In the genomic region with DNA sequence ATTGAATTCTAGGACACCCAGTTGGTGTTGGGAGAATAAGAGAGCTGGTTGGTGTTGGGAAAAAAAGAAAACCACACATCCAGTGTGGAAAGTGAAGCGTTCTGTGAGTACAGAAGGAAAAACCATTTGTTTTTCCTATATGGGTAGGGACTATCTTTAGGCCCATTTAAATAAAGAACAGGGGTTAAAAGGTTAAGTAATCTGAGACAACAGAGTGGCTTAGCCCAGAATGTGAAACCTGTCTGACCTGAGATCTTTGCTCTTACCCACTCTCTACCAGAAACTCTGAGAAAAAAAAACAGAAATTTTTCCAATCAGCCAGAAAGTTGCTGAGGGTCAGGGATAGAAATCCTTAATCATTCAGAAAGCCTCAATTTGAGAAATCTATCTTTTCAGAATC, we compare ENCODE assay signal across 20 cellular contexts. TPM values are rescaled to one million over a fixed set of nuclear protein-coding genes. Genes with fewer than 3 reads are reported as not detected.
A peak's percentile ranks its signal among the peaks of the same experiment; 100 is the strongest.
DNase-seq lines count a peak whose midpoint lies in the region; ATAC-seq, FAIRE-seq and TF ChIP-seq lines count a peak whose summit lies in the region.
"Had no signal": no experiment of that assay in that cellular context is flagged by ENCODE, and none has a peak within 500 bp of the region (broad histone marks: within the 10 kb centered on the region; RNA-seq: fewer than 3 reads in every experiment).

No MANE protein-coding gene starts in this region.

- H3K79me2 ChIP-seq in MM.1S (ENCODE audit: low read length) (no peaks in the 10 kb centered on the region), K562 (ENCODE audit: control insufficient read depth, insufficient read depth, low read length) (no peaks in the 10 kb centered on the region)

- TF ChIP-seq EP300 in K562 (IDR thresholded peaks at IDR 0.05; ENCODE audit: low read length): 0 out of 2 replicates have a peak, but pooled peaks have one; percentile 7

- H3K27me3 Mint-ChIP-seq in nephron (ENCODE audit: low read depth) (no peaks in the 10 kb centered on the region), type B pancreatic cell (no peaks in the 10 kb centered on the region)
- peaks cover 22% of the 10 kb centered on the region for H3K27me3 Mint-ChIP-seq in activated CD8-positive, alpha-beta T cell treated with anti-CD3 and anti-CD28 coated beads for 36 hours

- BruUV-seq in K562 (replicated peaks; lab: Mats Ljungman, UMichigan): no TSS peak

- no peaks in the 10 kb centered on the region for H3K9me2 ChIP-seq in MM.1S (replicated peaks; ENCODE audit: insufficient read depth, low read length)

- peak; percentile 53 for ATAC-seq in K562
- ATAC-seq in activated CD8-positive, alpha-beta T cell treated with anti-CD3 and anti-CD28 coated beads for 36 hours: no peak
- ATAC-seq: GM12878 had no signal

- H3K4me2 ChIP-seq in MM.1S (ENCODE audit: low read depth, low read length) (no peak overlapping the region), K562 (ENCODE audit: insufficient read depth, low read length) (no peak overlapping the region)

- DNase-seq in MM.1S (peak; percentile 16), K562 (ENCODE audit: extremely low read depth in 1 of 4, low spot score in 3 of 4) (peak in 2 of 4 experiments; percentile 44 to 51), type B pancreatic cell (ENCODE audit: extremely low spot score, unreplicated experiment) (no peak), T1000 (lab: John Stamatoyannopoulos, UW) (no peak), KG1 (lab: John Stamatoyannopoulos, UW) (no peak)
- DNase-seq in activated CD8-positive, alpha-beta T cell treated with anti-CD3 and anti-CD28 coated beads for 36 hours: no peak
- DNase-seq: BE2C; CD4-positive, alpha-beta memory T cell; DMS79; HCEC 1CT; HFFc6 had no signal

- intact Hi-C loops in K562 (cut with micrococcal nuclease): no loop called here
- intact Hi-C loops in activated CD8-positive, alpha-beta T cell treated with anti-CD3 and anti-CD28 coated beads for 36 hours (cut with micrococcal nuclease): no loop called here

- TF ChIP-seq POLR2A in K562 (conservative IDR thresholded peaks at IDR 0.05): no peak

- no peak overlapping the region for H3K27ac ChIP-seq in MM.1S (ENCODE audit: low read length)
- no peak overlapping the region; the same call in 2 of the 3 replicates for H3K27ac ChIP-seq in K562 (ENCODE audit: extremely low read depth, low read depth, low read length)
- H3K27ac ChIP-seq: C4-2B had no signal

- POLR2A ChIA-PET in K562 (lab: Yijun Ruan, JAX): interaction anchor here (2.0 kb wide), 1 partner anchor 8 kb away, joined by 5 read pairs; no protein-coding TSS in a partner anchor
- POLR2A ChIA-PET in activated CD8-positive, alpha-beta T cell treated with anti-CD3 and anti-CD28 coated beads for 36 hours (lab: Charles Lee): no interaction called here

- H3K4me3 ChIP-seq in MM.1S (ENCODE audit: low read length) (no peak overlapping the region), K562 (no peak overlapping the region)
- H3K4me3 ChIP-seq: GM12878 had no signal

- no peak for TF ChIP-seq CTCF in MM.1S (IDR thresholded peaks at IDR 0.05; ENCODE audit: low read length)
- no peak for TF ChIP-seq CTCF in K562 (IDR thresholded peaks at IDR 0.05 in 2 of 3, conservative IDR thresholded peaks at IDR 0.05 in 1 of 3; ENCODE audit: insufficient read depth in 2 of 3, low read depth in 1 of 3, low read length in 3 of 3)
- TF ChIP-seq CTCF in nephron (IDR thresholded peaks at IDR 0.05; ENCODE audit: unreplicated experiment in 3 of 3): no peak
- TF ChIP-seq CTCF in type B pancreatic cell (conservative IDR thresholded peaks at IDR 0.05): no peak
- TF ChIP-seq CTCF in activated CD8-positive, alpha-beta T cell treated with anti-CD3 and anti-CD28 coated beads for 36 hours (IDR thresholded peaks at IDR 0.05): no peak

- TF ChIP-seq RAD21 in K562 (CRISPR knock-in tag; conservative IDR thresholded peaks at IDR 0.05 in 1 of 2, IDR thresholded peaks at IDR 0.05 in 1 of 2): no peak

- H4K20me1 ChIP-seq in MM.1S (ENCODE audit: insufficient read depth, low read length): no peaks in the 10 kb centered on the region
- no peaks in the 10 kb centered on the region for H4K20me1 ChIP-seq in K562 (replicated peaks; ENCODE audit: control insufficient read depth, insufficient read depth, low read length)

- in situ Hi-C loops in K562 (cut with MboI): no loop called here

- no peaks in the 10 kb centered on the region for H3F3A ChIP-seq in MM.1S (ENCODE audit: insufficient read depth, low read length)

- H3K36me3 ChIP-seq in MM.1S (replicated peaks; ENCODE audit: insufficient read depth, low read length) (no peaks in the 10 kb centered on the region), K562 (ENCODE audit: control insufficient read depth, insufficient read depth, low read length) (no peaks in the 10 kb centered on the region)
- H3K36me3 ChIP-seq: BE2C had no signal

- H3K4me3 Mint-ChIP-seq in nephron (peak overlapping the region in 1 of 3 experiments; percentile 37), type B pancreatic cell (no peak overlapping the region)
- no peak overlapping the region for H3K4me3 Mint-ChIP-seq in activated CD8-positive, alpha-beta T cell treated with anti-CD3 and anti-CD28 coated beads for 36 hours
- H3K4me3 Mint-ChIP-seq: CD4-positive, alpha-beta memory T cell; HFFc6 had no signal

- peak overlapping the region in 2 of 3 experiments; percentile 40 to 48 for H3K27ac Mint-ChIP-seq in nephron
- peak overlapping the region; percentile 46 for H3K27ac Mint-ChIP-seq in type B pancreatic cell
- H3K27ac Mint-ChIP-seq in activated CD8-positive, alpha-beta T cell treated with anti-CD3 and anti-CD28 coated beads for 36 hours: no peak overlapping the region
- H3K27ac Mint-ChIP-seq: CD4-positive, alpha-beta memory T cell; HFFc6 had no signal

- no peak for FAIRE-seq in K562 (lab: Jason Lieb, UNC)
- FAIRE-seq: A204.1, GM12878, GM18507 had no signal

- H3K9me3 Mint-ChIP-seq in nephron: peaks cover 8% of the 10 kb centered on the region
- H3K9me3 Mint-ChIP-seq in type B pancreatic cell: peaks cover 1% of the 10 kb centered on the region
- no peaks in the 10 kb centered on the region for H3K9me3 Mint-ChIP-seq in activated CD8-positive, alpha-beta T cell treated with anti-CD3 and anti-CD28 coated beads for 36 hours
- H3K9me3 Mint-ChIP-seq: HFFc6 had no signal

- H3K4me1 Mint-ChIP-seq in nephron (peaks cover 42% of the 10 kb centered on the region), type B pancreatic cell (ENCODE audit: unreplicated experiment) (peaks cover 19% of the 10 kb centered on the region)
- no peaks in the 10 kb centered on the region for H3K4me1 Mint-ChIP-seq in activated CD8-positive, alpha-beta T cell treated with anti-CD3 and anti-CD28 coated beads for 36 hours (ENCODE audit: low read depth)
- H3K4me1 Mint-ChIP-seq: CD4-positive, alpha-beta memory T cell had no signal

- H3K36me3 Mint-ChIP-seq in nephron (ENCODE audit: low read depth): no peaks in the 10 kb centered on the region
- H3K36me3 Mint-ChIP-seq in type B pancreatic cell: peaks cover 3% of the 10 kb centered on the region
- no peaks in the 10 kb centered on the region for H3K36me3 Mint-ChIP-seq in activated CD8-positive, alpha-beta T cell treated with anti-CD3 and anti-CD28 coated beads for 36 hours (ENCODE audit: low read depth)
- H3K36me3 Mint-ChIP-seq: CD4-positive, alpha-beta memory T cell had no signal

- H3K4me1 ChIP-seq in MM.1S (ENCODE audit: low read length): no peaks in the 10 kb centered on the region
- H3K4me1 ChIP-seq in K562 (replicated peaks in 1 of 2; ENCODE audit: control insufficient read depth in 2 of 2, insufficient read depth in 2 of 2, low read length in 2 of 2): peaks cover 7 to 39% of the 10 kb centered on the region in 2 experiments; a peak in 3 of 5 replicates
- H3K4me1 ChIP-seq: BE2C had no signal

- H2AFZ ChIP-seq in MM.1S (ENCODE audit: low read length) (no peak overlapping the region), K562 (ENCODE audit: low read depth, low read length) (peak overlapping the region; percentile 3; the same call in 1 of the 2 replicates)

- WGBS in K562 (ENCODE audit: insufficient coverage, low coverage, missing lambda C conversion rate): 5% methylated on average over 1 of the region's 1 CpG

- H3K27me3 ChIP-seq in MM.1S (replicated peaks; ENCODE audit: insufficient read depth, low read length) (no peaks in the 10 kb centered on the region), K562 (ENCODE audit: control insufficient read depth in 2 of 2, insufficient read depth in 2 of 2, low read length in 2 of 2) (no peaks in the 10 kb centered on the region)
- H3K27me3 ChIP-seq: BE2C had no signal

- CTCF ChIA-PET in K562 (lab: Yijun Ruan, JAX; ENCODE audit: low intra/inter-chr PET ratio): no interaction called here
- CTCF ChIA-PET in activated CD8-positive, alpha-beta T cell treated with anti-CD3 and anti-CD28 coated beads for 36 hours (lab: Charles Lee): interaction anchor here (0.9 to 3.3 kb wide), 2 partner anchors 127 to 131 kb away, joined by 6 to 17 read pairs; no protein-coding TSS in a partner anchor

- H3K9ac ChIP-seq in MM.1S (ENCODE audit: low read length): no peak overlapping the region
- no peak overlapping the region for H3K9ac ChIP-seq in K562 (ENCODE audit: insufficient read depth in 1 of 2, low read depth in 2 of 2, low read length in 2 of 2)

- H3K9me3 ChIP-seq in MM.1S (replicated peaks; ENCODE audit: insufficient read depth, low read length) (no peaks in the 10 kb centered on the region), K562 (replicated peaks; ENCODE audit: control insufficient read depth, insufficient read depth, low read depth, low read length) (no peaks in the 10 kb centered on the region)
- H3K9me3 ChIP-seq: BE2C had no signal

- H3K9me1 ChIP-seq in K562 (ENCODE audit: control insufficient read depth, insufficient read depth, low read length): no peaks in the 10 kb centered on the region

RNA-seq across cellular contexts. Expression of a gene that starts 59.8 kb away (rescaled TPM):
- not detected in 2 replicates for total RNA-seq in K562 (2011; cell fraction: chromatin; rRNA removed; ENCODE audit: low replicate concordance)
- total RNA-seq in K562 (2011; cell fraction: nucleolus; rRNA removed): not detected in 2 replicates
- total RNA-seq in K562 (2011; cell fraction: nucleoplasm; rRNA removed): not detected in 2 replicates
- not detected in 2 replicates for total RNA-seq in K562 (2014; rRNA removed)
- total RNA-seq in K562 (2014; rRNA removed; fragmentation: Illumina TruSeq; extraction: Trizol): not detected in 2 replicates
- not detected in 2 replicates for total RNA-seq in K562 (2015; rRNA removed; fragmentation: Illumina TruSeq; extraction: Trizol)
- not detected in 2 replicates for total RNA-seq in K562 (2021)
- polyA plus RNA-seq in K562 (2011; rRNA removed): not detected in 2 replicates
- polyA plus RNA-seq in K562 (2011; cell fraction: cytosol; rRNA removed): not detected in 2 replicates
- not detected in 2 replicates for polyA plus RNA-seq in K562 (2011; cell fraction: nucleus; rRNA removed)
- not detected in 2 replicates for polyA plus RNA-seq in K562 (2012)
- polyA plus RNA-seq in K562 (2014; fragmentation: Illumina TruSeq; extraction: Trizol): not detected in 2 replicates
- not detected for polyA plus RNA-seq in K562 (2014; fragmentation: Nextera tagmentation; extraction: Ambion mirVana)
- not detected in 2 replicates for polyA plus RNA-seq in K562 (2014; rRNA removed)
- polyA minus RNA-seq in K562 (2011; rRNA and poly(A)+ RNA removed): not detected in 2 replicates
- not detected in 2 replicates for polyA minus RNA-seq in K562 (2011; cell fraction: cytosol; rRNA and poly(A)+ RNA removed)
- not detected in 2 replicates for polyA minus RNA-seq in K562 (2011; cell fraction: nucleus; rRNA and poly(A)+ RNA removed)
- total RNA-seq in type B pancreatic cell (ENCODE audit: low replicate concordance): 0.48 and 2.9 TPM in 2 replicates
- total RNA-seq in activated CD8-positive, alpha-beta T cell treated with anti-CD3 and anti-CD28 coated beads for 36 hours: not detected
- total RNA-seq: CD4-positive, alpha-beta memory T cell; G401; GM12878; H4; HFFc6; HT1080 had no signal
- polyA plus RNA-seq: AG04450; CD4-positive, alpha-beta memory T cell had no signal
